1 cellular context compared by ENCODE assay signal in the genomic region with DNA sequence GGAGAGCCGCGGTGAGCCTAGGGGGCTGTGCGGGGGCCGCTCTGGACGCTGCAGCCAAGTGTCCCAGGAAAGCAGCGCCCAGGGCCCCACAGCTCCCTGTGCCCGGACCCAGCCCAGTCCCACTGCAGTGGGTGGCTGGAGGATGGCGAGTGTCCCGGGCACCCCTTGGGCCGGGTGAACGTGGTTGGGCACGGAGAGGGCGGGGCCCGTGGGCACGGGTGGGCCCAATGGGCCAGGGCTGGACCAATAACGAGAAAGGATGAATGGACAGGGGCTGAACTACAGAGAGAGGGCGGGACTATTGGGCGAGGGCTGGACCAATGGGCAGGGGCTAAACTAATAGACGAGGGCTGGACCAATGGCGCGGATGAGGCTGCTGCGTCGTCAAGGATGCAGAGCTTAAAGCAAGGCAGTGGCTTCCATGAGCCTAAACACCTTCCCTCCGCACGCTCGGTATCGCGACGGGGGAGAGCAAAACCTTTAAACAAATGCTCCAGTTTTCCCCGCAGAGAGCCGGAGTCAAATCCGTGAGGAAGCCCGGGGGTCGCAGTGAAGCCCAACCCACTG.
TF ChIP-seq lines count a peak whose summit lies in the region.

No MANE protein-coding gene starts in this region.

TF ChIP-seq in HEK293, 187 proteins besides CTCF, POLR2A, EP300 and RAD21 (continued from another document):
- TF ChIP-seq, protein P1, sequence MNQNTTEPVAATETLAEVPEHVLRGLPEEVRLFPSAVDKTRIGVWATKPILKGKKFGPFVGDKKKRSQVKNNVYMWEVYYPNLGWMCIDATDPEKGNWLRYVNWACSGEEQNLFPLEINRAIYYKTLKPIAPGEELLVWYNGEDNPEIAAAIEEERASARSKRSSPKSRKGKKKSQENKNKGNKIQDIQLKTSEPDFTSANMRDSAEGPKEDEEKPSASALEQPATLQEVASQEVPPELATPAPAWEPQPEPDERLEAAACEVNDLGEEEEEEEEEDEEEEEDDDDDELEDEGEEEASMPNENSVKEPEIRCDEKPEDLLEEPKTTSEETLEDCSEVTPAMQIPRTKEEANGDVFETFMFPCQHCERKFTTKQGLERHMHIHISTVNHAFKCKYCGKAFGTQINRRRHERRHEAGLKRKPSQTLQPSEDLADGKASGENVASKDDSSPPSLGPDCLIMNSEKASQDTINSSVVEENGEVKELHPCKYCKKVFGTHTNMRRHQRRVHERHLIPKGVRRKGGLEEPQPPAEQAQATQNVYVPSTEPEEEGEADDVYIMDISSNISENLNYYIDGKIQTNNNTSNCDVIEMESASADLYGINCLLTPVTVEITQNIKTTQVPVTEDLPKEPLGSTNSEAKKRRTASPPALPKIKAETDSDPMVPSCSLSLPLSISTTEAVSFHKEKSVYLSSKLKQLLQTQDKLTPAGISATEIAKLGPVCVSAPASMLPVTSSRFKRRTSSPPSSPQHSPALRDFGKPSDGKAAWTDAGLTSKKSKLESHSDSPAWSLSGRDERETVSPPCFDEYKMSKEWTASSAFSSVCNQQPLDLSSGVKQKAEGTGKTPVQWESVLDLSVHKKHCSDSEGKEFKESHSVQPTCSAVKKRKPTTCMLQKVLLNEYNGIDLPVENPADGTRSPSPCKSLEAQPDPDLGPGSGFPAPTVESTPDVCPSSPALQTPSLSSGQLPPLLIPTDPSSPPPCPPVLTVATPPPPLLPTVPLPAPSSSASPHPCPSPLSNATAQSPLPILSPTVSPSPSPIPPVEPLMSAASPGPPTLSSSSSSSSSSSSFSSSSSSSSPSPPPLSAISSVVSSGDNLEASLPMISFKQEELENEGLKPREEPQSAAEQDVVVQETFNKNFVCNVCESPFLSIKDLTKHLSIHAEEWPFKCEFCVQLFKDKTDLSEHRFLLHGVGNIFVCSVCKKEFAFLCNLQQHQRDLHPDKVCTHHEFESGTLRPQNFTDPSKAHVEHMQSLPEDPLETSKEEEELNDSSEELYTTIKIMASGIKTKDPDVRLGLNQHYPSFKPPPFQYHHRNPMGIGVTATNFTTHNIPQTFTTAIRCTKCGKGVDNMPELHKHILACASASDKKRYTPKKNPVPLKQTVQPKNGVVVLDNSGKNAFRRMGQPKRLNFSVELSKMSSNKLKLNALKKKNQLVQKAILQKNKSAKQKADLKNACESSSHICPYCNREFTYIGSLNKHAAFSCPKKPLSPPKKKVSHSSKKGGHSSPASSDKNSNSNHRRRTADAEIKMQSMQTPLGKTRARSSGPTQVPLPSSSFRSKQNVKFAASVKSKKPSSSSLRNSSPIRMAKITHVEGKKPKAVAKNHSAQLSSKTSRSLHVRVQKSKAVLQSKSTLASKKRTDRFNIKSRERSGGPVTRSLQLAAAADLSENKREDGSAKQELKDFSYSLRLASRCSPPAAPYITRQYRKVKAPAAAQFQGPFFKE (tag by site-specific recombination; IDR thresholded peaks at IDR 0.05; ENCODE audit: borderline replicate concordance): no peak
- TF ChIP-seq ZBTB17 (tag by site-specific recombination; IDR thresholded peaks at IDR 0.05) (no peak), ZNF768 (tag by site-specific recombination; IDR thresholded peaks at IDR 0.05) (no peak), ZNF391 (tag by site-specific recombination; IDR thresholded peaks at IDR 0.05; ENCODE audit: borderline replicate concordance, low read depth) (no peak), ZNF449 (tag by site-specific recombination; IDR thresholded peaks at IDR 0.05) (peak; percentile 90), ZNF394 (tag by site-specific recombination; IDR thresholded peaks at IDR 0.05; ENCODE audit: borderline replicate concordance) (no peak), ZEB2 (tag by site-specific recombination; IDR thresholded peaks at IDR 0.05) (no peak), ZNF747 (tag by site-specific recombination; IDR thresholded peaks at IDR 0.05) (no peak), ZNF138 (tag by site-specific recombination; IDR thresholded peaks at IDR 0.05; ENCODE audit: borderline replicate concordance) (no peak), ZNF280C (tag by site-specific recombination; IDR thresholded peaks at IDR 0.05) (no peak), BCL11B (tag by site-specific recombination; IDR thresholded peaks at IDR 0.05; ENCODE audit: low read depth) (peak; percentile 14; the same call in 1 of the 2 replicates), ZFP69B (tag by site-specific recombination; IDR thresholded peaks at IDR 0.05) (peak; percentile 67; the same call in 1 of the 2 replicates), TRIM28 (IDR thresholded peaks at IDR 0.05; ENCODE audit: borderline replicate concordance, low read length) (no peak), ZXDB (tag by site-specific recombination; IDR thresholded peaks at IDR 0.05) (0 out of 2 replicates have a peak, but pooled peaks have one; percentile 13), ZNF530 (tag by site-specific recombination; IDR thresholded peaks at IDR 0.05; ENCODE audit: low read depth) (no peak), ZNF514 (tag by site-specific recombination; IDR thresholded peaks at IDR 0.05) (no peak), GLI4 (tag by site-specific recombination; IDR thresholded peaks at IDR 0.05) (no peak), ZNF544 (tag by site-specific recombination; IDR thresholded peaks at IDR 0.05) (no peak), ZNF623 (tag by site-specific recombination; IDR thresholded peaks at IDR 0.05) (no peak), ZNF23 (tag by site-specific recombination; IDR thresholded peaks at IDR 0.05; ENCODE audit: borderline replicate concordance) (no peak), ZNF169 (tag by site-specific recombination; IDR thresholded peaks at IDR 0.05) (no peak), ZNF398 (tag by site-specific recombination; IDR thresholded peaks at IDR 0.05) (no peak), ZNF658 (tag by site-specific recombination; IDR thresholded peaks at IDR 0.05) (no peak), GLI2 (tag by site-specific recombination; IDR thresholded peaks at IDR 0.05; ENCODE audit: borderline replicate concordance, low read depth) (no peak), ZNF324 (tag by site-specific recombination; IDR thresholded peaks at IDR 0.05) (no peak), SP7 (tag by site-specific recombination; IDR thresholded peaks at IDR 0.05) (no peak), IKZF3 (tag by site-specific recombination; IDR thresholded peaks at IDR 0.05) (no peak), ZNF571 (tag by site-specific recombination; IDR thresholded peaks at IDR 0.05) (no peak), SP2 (tag by site-specific recombination; IDR thresholded peaks at IDR 0.05) (peak; percentile 97), ZFP3 (tag by site-specific recombination; IDR thresholded peaks at IDR 0.05; ENCODE audit: low read depth) (no peak), ZNF114 (tag by site-specific recombination; IDR thresholded peaks at IDR 0.05) (no peak), ZNF561 (tag by site-specific recombination; IDR thresholded peaks at IDR 0.05; ENCODE audit: borderline replicate concordance) (no peak), ZNF174 (tag by site-specific recombination; IDR thresholded peaks at IDR 0.05) (no peak), ZNF513 (tag by site-specific recombination; IDR thresholded peaks at IDR 0.05) (no peak), GLIS1 (tag by site-specific recombination; IDR thresholded peaks at IDR 0.05) (0 out of 2 replicates have a peak, but pooled peaks have one; percentile 3), ZSCAN16 (tag by site-specific recombination; IDR thresholded peaks at IDR 0.05) (no peak), ZNF600 (tag by site-specific recombination; IDR thresholded peaks at IDR 0.05) (0 out of 2 replicates have a peak, but pooled peaks have one; percentile 24), ZNF791 (tag by site-specific recombination; IDR thresholded peaks at IDR 0.05) (no peak), KLF17 (tag by site-specific recombination; IDR thresholded peaks at IDR 0.05) (no peak), KLF7 (tag by site-specific recombination; IDR thresholded peaks at IDR 0.05; ENCODE audit: borderline replicate concordance) (no peak)
- TF ChIP-seq, protein P2, sequence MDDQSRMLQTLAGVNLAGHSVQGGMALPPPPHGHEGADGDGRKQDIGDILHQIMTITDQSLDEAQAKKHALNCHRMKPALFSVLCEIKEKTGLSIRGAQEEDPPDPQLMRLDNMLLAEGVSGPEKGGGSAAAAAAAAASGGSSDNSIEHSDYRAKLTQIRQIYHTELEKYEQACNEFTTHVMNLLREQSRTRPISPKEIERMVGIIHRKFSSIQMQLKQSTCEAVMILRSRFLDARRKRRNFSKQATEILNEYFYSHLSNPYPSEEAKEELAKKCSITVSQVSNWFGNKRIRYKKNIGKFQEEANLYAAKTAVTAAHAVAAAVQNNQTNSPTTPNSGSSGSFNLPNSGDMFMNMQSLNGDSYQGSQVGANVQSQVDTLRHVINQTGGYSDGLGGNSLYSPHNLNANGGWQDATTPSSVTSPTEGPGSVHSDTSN (CRISPR knock-in tag; IDR thresholded peaks at IDR 0.05): no peak
- TF ChIP-seq, protein P3, sequence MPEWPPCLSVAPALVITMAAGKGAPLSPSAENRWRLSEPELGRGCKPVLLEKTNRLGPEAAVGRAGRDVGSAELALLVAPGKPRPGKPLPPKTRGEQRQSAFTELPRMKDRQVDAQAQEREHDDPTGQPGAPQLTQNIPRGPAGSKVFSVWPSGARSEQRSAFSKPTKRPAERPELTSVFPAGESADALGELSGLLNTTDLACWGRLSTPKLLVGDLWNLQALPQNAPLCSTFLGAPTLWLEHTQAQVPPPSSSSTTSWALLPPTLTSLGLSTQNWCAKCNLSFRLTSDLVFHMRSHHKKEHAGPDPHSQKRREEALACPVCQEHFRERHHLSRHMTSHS (tag by site-specific recombination; IDR thresholded peaks at IDR 0.05): no peak
- TF ChIP-seq, protein P4, sequence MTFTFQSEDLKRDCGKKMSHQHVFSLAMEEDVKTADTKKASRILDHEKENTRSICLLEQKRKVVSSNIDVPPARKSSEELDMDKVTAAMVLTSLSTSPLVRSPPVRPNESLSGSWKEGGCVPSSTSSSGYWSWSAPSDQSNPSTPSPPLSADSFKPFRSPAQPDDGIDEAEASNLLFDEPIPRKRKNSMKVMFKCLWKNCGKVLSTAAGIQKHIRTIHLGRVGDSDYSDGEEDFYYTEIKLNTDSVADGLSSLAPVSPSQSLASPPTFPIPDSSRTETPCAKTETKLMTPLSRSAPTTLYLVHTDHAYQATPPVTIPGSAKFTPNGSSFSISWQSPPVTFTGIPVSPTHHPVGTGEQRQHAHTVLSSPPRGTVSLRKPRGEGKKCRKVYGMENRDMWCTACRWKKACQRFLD (tag by site-specific recombination; IDR thresholded peaks at IDR 0.05): no peak
